In genomic region chr1:115360505-115361129, GRCh38 we compare ENCODE assay signal across 3 cellular contexts. TPM values are rescaled to one million over a fixed set of nuclear protein-coding genes. Genes with fewer than 3 reads are reported as not detected.
"Had no signal": no experiment of that assay in that cellular context is flagged by ENCODE, and none has a peak within 500 bp of the region (broad histone marks: within the 10 kb centered on the region; RNA-seq: fewer than 3 reads in every experiment).

No MANE protein-coding gene starts in this region.

RNA-seq across cellular contexts. Expression of gene NGF, which starts 22.6 kb away (rescaled TPM):
- total RNA-seq: OCI-LY7, Peyer's patch, SK-MEL-5 had no signal
